In genomic region chr3:99532246-99532645, GRCh38 we compare ENCODE assay signal across 8 cellular contexts.
DNase-seq lines count a peak whose midpoint lies in the region; ATAC-seq and TF ChIP-seq lines count a peak whose summit lies in the region.

No MANE protein-coding gene starts in this region.

- no peaks in the 10 kb centered on the region for H3K9me3 ChIP-seq in psoas muscle

- H3K4me3 ChIP-seq in AG10803 (ENCODE audit: low read length): no peak overlapping the region
- no peak overlapping the region for H3K4me3 ChIP-seq in psoas muscle

- no peaks in the 10 kb centered on the region for H3K27me3 ChIP-seq in psoas muscle (ENCODE audit: insufficient read depth in 3 of 3, low read length in 2 of 3)

- H3K27ac ChIP-seq in psoas muscle: no peak overlapping the region

- no peaks in the 10 kb centered on the region for H3K4me1 ChIP-seq in psoas muscle

- 24 to 41% (median 39%) methylated on average over 2 of the region's 2 CpGs for WGBS in psoas muscle, 3 donors

- DNase-seq in AG10803 (ENCODE audit: low read depth): peak; percentile 80
- peak; percentile 11 for DNase-seq in GM13977 (ENCODE audit: low spot score)
- peak; percentile 34 for DNase-seq in SHP77 treated with DMSO at 0.1 percent for 48 hours (lab: John Stamatoyannopoulos, UW)
- peak; percentile 46 for DNase-seq in fibroblast of the conjunctiva (ENCODE audit: low read depth)
- no peak for DNase-seq in psoas muscle
- no peak for DNase-seq in RPMI8226

- intact Hi-C loops in psoas muscle (cut with DNase I): no loop called here

- in situ Hi-C loops in GM13977 (cut with MboI; ENCODE audit: low pct_unique_long_range_greater_than_20kb, low sequenced_read_pairs, unreplicated experiment): no loop called here

- H3K36me3 ChIP-seq in psoas muscle (ENCODE audit: insufficient read depth in 1 of 2, low read depth in 1 of 2): no peaks in the 10 kb centered on the region

- ATAC-seq in HG03095 (IDR thresholded peaks at IDR 0.05; ENCODE audit: unreplicated experiment) (peak; percentile 79), psoas muscle (no peak), GM21528 (IDR thresholded peaks at IDR 0.05; ENCODE audit: low FRiP score, unreplicated experiment) (no peak)

- TF ChIP-seq CTCF in AG10803 (conservative IDR thresholded peaks at IDR 0.05; ENCODE audit: low read length) (peak; percentile 63), GM13977 (IDR thresholded peaks at IDR 0.05; ENCODE audit: extremely low read depth, insufficient read depth, missing control alignments) (peak; percentile 75), psoas muscle (IDR thresholded peaks at IDR 0.05) (peak; percentile 29)

Comparison
In these comparisons a context has a peak if more than half of its experiments do, and no peak if none do; other contexts are left out.
1. DNase-seq: peak in AG10803 (single experiment), GM13977 (single experiment), SHP77 treated with DMSO at 0.1 percent for 48 hours (single experiment) and fibroblast of the conjunctiva (single experiment); none in psoas muscle (0 of 2) and RPMI8226 (single experiment).
2. Peak in every context shown above with its lines, with median percentiles within 50 percentile points of each other: CTCF ChIP-seq.